Comparison of ENCODE assay signal across 8 cellular contexts in the genomic region with DNA sequence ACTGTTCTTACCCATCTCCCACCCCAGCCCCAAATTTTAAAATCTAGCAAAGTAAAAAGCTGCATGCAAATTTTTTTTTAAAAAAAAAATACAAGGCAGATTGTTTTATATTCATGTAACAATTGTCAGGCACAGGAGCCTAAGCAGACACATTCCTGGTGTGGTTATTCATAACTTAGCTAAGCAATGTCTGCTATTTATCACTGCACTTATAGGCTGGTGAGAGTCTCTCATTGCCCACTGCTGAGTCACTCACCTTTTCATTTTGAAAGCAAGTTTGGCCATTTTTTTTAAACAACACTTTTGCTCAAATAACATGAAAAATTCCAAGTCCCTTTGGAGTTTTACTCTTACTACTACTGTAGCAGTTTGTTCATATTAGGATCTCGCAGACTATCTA.
DNase-seq lines count a peak whose midpoint lies in the region; ATAC-seq and TF ChIP-seq lines count a peak whose summit lies in the region.

No MANE protein-coding gene starts in this region.

- DNase-seq in AG08395 (ENCODE audit: low spot score) (peak; percentile 85), PC-9 (peak; percentile 43 to 85), esophagus squamous epithelium (lab: John Stamatoyannopoulos, UW) (no peak), myocyte (ENCODE audit: low read depth) (peak; percentile 76), GOT3 (lab: John Stamatoyannopoulos, UW) (no peak), SIG-M5 treated with dmso at 0.1 percent for 504 hours (lab: John Stamatoyannopoulos, UW; ENCODE audit: unreplicated experiment) (no peak)

- H3K27ac ChIP-seq in PC-9 = peak overlapping the region; percentile 78
- peak overlapping the region in 3 of 4 donors; percentile 68 to 83 (median 72) for H3K27ac ChIP-seq in esophagus squamous epithelium

- no peaks in the 10 kb centered on the region for H4K20me1 ChIP-seq in PC-9 (ENCODE audit: insufficient read depth)

- intact Hi-C loops in PC-9 (cut with micrococcal nuclease; ENCODE audit: unreplicated experiment) (loop anchor here (1.0 to 2.0 kb wide), 3 partner anchors 64 to 629 kb away; a partner anchor contains a TSS), esophagus squamous epithelium (cut with DNase I) (no loop called here)

- H3K4me1 ChIP-seq in PC-9 (replicated peaks; ENCODE audit: insufficient read depth) (peaks cover 28% of the 10 kb centered on the region), esophagus squamous epithelium (peaks cover 5 to 36% (median 18%) of the 10 kb centered on the region in 3 donors)

- H3K9me3 ChIP-seq in PC-9 (ENCODE audit: insufficient read depth, low read depth) (no peaks in the 10 kb centered on the region; the same call in 1 of the 2 replicates), esophagus squamous epithelium (no peaks in the 10 kb centered on the region)

- TF ChIP-seq CTCF in PC-9 (conservative IDR thresholded peaks at IDR 0.05) (no peak), esophagus squamous epithelium (IDR thresholded peaks at IDR 0.05) (no peak)

- CTCF ChIA-PET in PC-9 (lab: Charles Lee) = no interaction called here

- TF ChIP-seq POLR2A in esophagus squamous epithelium (IDR thresholded peaks at IDR 0.05) = no peak

- POLR2A ChIA-PET in PC-9 (lab: Charles Lee; ENCODE audit: unreplicated experiment) = interaction anchor here (0.6 kb wide), 1 partner anchor 73 kb away, joined by 4 read pairs; no protein-coding TSS in a partner anchor

- H3K79me2 ChIP-seq in PC-9 (ENCODE audit: low read depth) = no peaks in the 10 kb centered on the region

- H3F3A ChIP-seq in PC-9 (ENCODE audit: insufficient read depth, low read depth) = 0 out of 2 replicates have a peak, but pooled peaks cover 4% of the 10 kb centered on the region

- no TSS peak for BruUV-seq in PC-9 (replicated peaks; lab: Mats Ljungman, UMichigan)

- H3K4me3 ChIP-seq in PC-9 (no peak overlapping the region), esophagus squamous epithelium (no peak overlapping the region)

- H3K36me3 ChIP-seq in PC-9 (ENCODE audit: low read depth) (no peaks in the 10 kb centered on the region), esophagus squamous epithelium (no peaks in the 10 kb centered on the region)

- no peak for ATAC-seq in GM18519 (IDR thresholded peaks at IDR 0.05; ENCODE audit: low FRiP score, unreplicated experiment)
- no peak for ATAC-seq in HG02938 (IDR thresholded peaks at IDR 0.05; ENCODE audit: unreplicated experiment)

- 63 to 83% methylated on average over 1 of the region's 1 CpG for WGBS in esophagus squamous epithelium, 2 donors

- H3K27me3 ChIP-seq in PC-9 (ENCODE audit: insufficient read depth, low read depth) (no peaks in the 10 kb centered on the region), esophagus squamous epithelium (no peaks in the 10 kb centered on the region)

- H3K4me2 ChIP-seq in PC-9 = peak overlapping the region; percentile 45; the same call in 1 of the 2 replicates

- H3K9me2 ChIP-seq in PC-9 (ENCODE audit: insufficient read depth) = no peaks in the 10 kb centered on the region

- no peak overlapping the region for H2AFZ ChIP-seq in PC-9

Comparison
In these comparisons a context has a peak if more than half of its experiments do, and no peak if none do; other contexts are left out.
1. DNase-seq: peak in AG08395 (single experiment), PC-9 (2 of 2) and myocyte (single experiment); none in esophagus squamous epithelium (single experiment), GOT3 (single experiment) and SIG-M5 treated with dmso at 0.1 percent for 504 hours (single experiment).